ENCODE assay signal across 28 cellular contexts in the genomic region with DNA sequence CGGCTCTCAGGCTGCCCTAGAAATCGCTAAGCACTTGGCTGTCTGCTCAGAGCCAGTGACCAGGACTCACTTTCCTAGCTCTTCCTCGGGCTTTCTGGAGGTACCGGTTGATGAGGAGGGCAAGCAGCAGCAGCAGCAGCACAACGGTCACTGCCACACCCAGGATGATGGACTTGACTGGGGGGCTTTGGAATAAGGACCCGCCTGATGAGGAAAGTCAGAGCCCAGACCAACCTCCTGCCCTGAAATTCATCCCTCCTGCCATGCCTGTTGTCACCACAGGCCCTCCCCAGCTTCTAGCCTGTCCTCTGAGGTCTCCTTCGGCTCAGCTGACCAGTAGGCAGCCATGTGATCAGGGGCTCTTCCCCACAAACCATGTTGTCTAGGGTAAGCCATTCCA. TPM values are rescaled to one million over a fixed set of nuclear protein-coding genes. Genes with fewer than 3 reads are reported as not detected.
"Had no signal": no experiment of that assay in that cellular context is flagged by ENCODE, and none has a peak within 500 bp of the region (broad histone marks: within the 10 kb centered on the region; RNA-seq: fewer than 3 reads in every experiment).

No MANE protein-coding gene starts in this region.

- ATAC-seq: activated CD4-positive, alpha-beta T cell treated with anti-CD3 and anti-CD28 coated beads for 36 hours; activated CD8-positive, alpha-beta T cell treated with anti-CD3 and anti-CD28 coated beads, Interleukin-2, amount 10 ng/mL, durations not matched to agents 7 days and 5 days had no signal

- H3K27ac Mint-ChIP-seq: activated CD4-positive, alpha-beta T cell treated with anti-CD3 and anti-CD28 coated beads for 36 hours; activated naive CD4-positive, alpha-beta T cell treated with anti-CD3 and anti-CD28 coated beads, Interleukin-2, amount 50 U/mL, for 24 hours; activated T-helper 1 cell treated with anti-CD3 and anti-CD28 coated beads, Interleukin-12 subunit alpha, Interleukin-12 subunit beta, Interleukin-2, Interleukin-4 antibody, amounts not matched to agents 30 ng/mL and 10 ng/mL and 1 ng/mL, durations not matched to agents 14 hours and 24 hours and 36 hours had no signal

- H3K4me1 ChIP-seq: breast epithelium had no signal

- H3K36me3 ChIP-seq: breast epithelium, WERI-Rb-1 had no signal

- DNase-seq: activated CD4-positive, alpha-beta T cell treated with anti-CD3 and anti-CD28 coated beads for 36 hours; activated CD4-positive, alpha-beta T cell treated with anti-CD3 and anti-CD28 coated beads, Interleukin-2, amount 50 U/mL, for 1 hour; activated CD8-positive, alpha-beta memory T cell treated with anti-CD3 and anti-CD28 coated beads, Interleukin-2, amount 50 U/mL, for 48 hours; activated effector memory CD4-positive, alpha-beta T cell treated with Interleukin-2 at 50 U/mL for 16 hours; activated naive CD4-positive, alpha-beta T cell; activated T-cell treated with anti-CD3 and anti-CD28 coated beads, Interleukin-2, amount 50 U/mL, for 24 hours; aorta; caudate nucleus; Kasumi-1; KBM-7; NCI-H1105 treated with DMSO at 0.1 percent for 48 hours; NCI-H1436 treated with DMSO at 0.1 percent for 48 hours; NCI-H187 treated with DMSO at 0.1 percent for 48 hours; NCI-H2171; NCI-H226; NCI-H526; NCI-H82; SIG-M5; T-helper 2 cell; T1000; WERI-Rb-1 had no signal

- H3K27me3 ChIP-seq: breast epithelium had no signal

- H3K27me3 Mint-ChIP-seq: activated CD4-positive, alpha-beta T cell treated with anti-CD3 and anti-CD28 coated beads for 36 hours; activated naive CD4-positive, alpha-beta T cell treated with anti-CD3 and anti-CD28 coated beads, Interleukin-2, amount 50 U/mL, for 24 hours; activated T-cell treated with anti-CD3 and anti-CD28 coated beads, Interleukin-2, amount 50 U/mL, for 24 hours had no signal

- H3K4me3 ChIP-seq: breast epithelium had no signal

- H3K36me3 Mint-ChIP-seq: activated naive CD4-positive, alpha-beta T cell treated with anti-CD3 and anti-CD28 coated beads, Interleukin-2, amount 50 U/mL, for 24 hours had no signal

- H3K9me3 Mint-ChIP-seq: activated naive CD4-positive, alpha-beta T cell treated with anti-CD3 and anti-CD28 coated beads, Interleukin-2, amount 50 U/mL, for 24 hours had no signal

- H3K27ac ChIP-seq: breast epithelium, WERI-Rb-1 had no signal

- H3K4me3 Mint-ChIP-seq: activated CD4-positive, alpha-beta T cell treated with anti-CD3 and anti-CD28 coated beads for 36 hours; activated CD8-positive, alpha-beta T cell treated with anti-CD3 and anti-CD28 coated beads, Interleukin-2, amount 10 ng/mL, durations not matched to agents 7 days and 5 days; activated naive CD4-positive, alpha-beta T cell treated with anti-CD3 and anti-CD28 coated beads, Interleukin-2, amount 50 U/mL, for 24 hours; activated T-cell treated with anti-CD3 and anti-CD28 coated beads, Interleukin-2, amount 50 U/mL, for 24 hours; activated T-helper 1 cell treated with anti-CD3 and anti-CD28 coated beads, Interleukin-12 subunit alpha, Interleukin-12 subunit beta, Interleukin-2, Interleukin-4 antibody, amounts not matched to agents 30 ng/mL and 10 ng/mL and 1 ng/mL, durations not matched to agents 14 hours and 24 hours and 36 hours had no signal

RNA-seq across cellular contexts. Expression of a gene that starts 16.2 kb away (rescaled TPM):
- total RNA-seq: NCI-H460, RPMI7951 had no signal

RNA-seq across cellular contexts. Expression of a gene that starts 21.8 kb away (rescaled TPM):
- total RNA-seq: activated CD4-positive, alpha-beta T cell treated with anti-CD3 and anti-CD28 coated beads for 36 hours; activated CD8-positive, alpha-beta T cell treated with anti-CD3 and anti-CD28 coated beads, Interleukin-2, amount 10 ng/mL, durations not matched to agents 7 days and 5 days; activated T-helper 1 cell treated with anti-CD3 and anti-CD28 coated beads, Interleukin-12 subunit alpha, Interleukin-12 subunit beta, Interleukin-2, Interleukin-4 antibody, amounts not matched to agents 30 ng/mL and 10 ng/mL and 1 ng/mL, durations not matched to agents 14 hours and 24 hours and 36 hours; NCI-H460; OCI-LY7; RPMI7951 had no signal

RNA-seq across cellular contexts. Expression of a gene that starts 30.6 kb away (rescaled TPM):
- total RNA-seq: activated CD4-positive, alpha-beta T cell treated with anti-CD3 and anti-CD28 coated beads for 36 hours; activated CD8-positive, alpha-beta T cell treated with anti-CD3 and anti-CD28 coated beads, Interleukin-2, amount 10 ng/mL, durations not matched to agents 7 days and 5 days; activated T-helper 1 cell treated with anti-CD3 and anti-CD28 coated beads, Interleukin-12 subunit alpha, Interleukin-12 subunit beta, Interleukin-2, Interleukin-4 antibody, amounts not matched to agents 30 ng/mL and 10 ng/mL and 1 ng/mL, durations not matched to agents 14 hours and 24 hours and 36 hours; NCI-H460; OCI-LY7; RPMI7951 had no signal
- polyA plus RNA-seq: aorta had no signal

RNA-seq across cellular contexts. Expression of a gene that starts 43.4 kb away (rescaled TPM):
- total RNA-seq: activated CD4-positive, alpha-beta T cell treated with anti-CD3 and anti-CD28 coated beads for 36 hours; activated CD8-positive, alpha-beta T cell treated with anti-CD3 and anti-CD28 coated beads, Interleukin-2, amount 10 ng/mL, durations not matched to agents 7 days and 5 days; activated T-helper 1 cell treated with anti-CD3 and anti-CD28 coated beads, Interleukin-12 subunit alpha, Interleukin-12 subunit beta, Interleukin-2, Interleukin-4 antibody, amounts not matched to agents 30 ng/mL and 10 ng/mL and 1 ng/mL, durations not matched to agents 14 hours and 24 hours and 36 hours; breast epithelium; NCI-H460; OCI-LY7; RPMI7951 had no signal
- polyA plus RNA-seq: aorta had no signal
